ENCODE assay signal across 1 cellular context in genomic region chrX:24668111-24668510, GRCh38.
TF ChIP-seq lines count a peak whose summit lies in the region.

No MANE protein-coding gene starts in this region.

TF ChIP-seq in SK-N-SH, 30 proteins besides CTCF, POLR2A, EP300 and RAD21 (continued from another document):
- TF ChIP-seq, protein P1, sequence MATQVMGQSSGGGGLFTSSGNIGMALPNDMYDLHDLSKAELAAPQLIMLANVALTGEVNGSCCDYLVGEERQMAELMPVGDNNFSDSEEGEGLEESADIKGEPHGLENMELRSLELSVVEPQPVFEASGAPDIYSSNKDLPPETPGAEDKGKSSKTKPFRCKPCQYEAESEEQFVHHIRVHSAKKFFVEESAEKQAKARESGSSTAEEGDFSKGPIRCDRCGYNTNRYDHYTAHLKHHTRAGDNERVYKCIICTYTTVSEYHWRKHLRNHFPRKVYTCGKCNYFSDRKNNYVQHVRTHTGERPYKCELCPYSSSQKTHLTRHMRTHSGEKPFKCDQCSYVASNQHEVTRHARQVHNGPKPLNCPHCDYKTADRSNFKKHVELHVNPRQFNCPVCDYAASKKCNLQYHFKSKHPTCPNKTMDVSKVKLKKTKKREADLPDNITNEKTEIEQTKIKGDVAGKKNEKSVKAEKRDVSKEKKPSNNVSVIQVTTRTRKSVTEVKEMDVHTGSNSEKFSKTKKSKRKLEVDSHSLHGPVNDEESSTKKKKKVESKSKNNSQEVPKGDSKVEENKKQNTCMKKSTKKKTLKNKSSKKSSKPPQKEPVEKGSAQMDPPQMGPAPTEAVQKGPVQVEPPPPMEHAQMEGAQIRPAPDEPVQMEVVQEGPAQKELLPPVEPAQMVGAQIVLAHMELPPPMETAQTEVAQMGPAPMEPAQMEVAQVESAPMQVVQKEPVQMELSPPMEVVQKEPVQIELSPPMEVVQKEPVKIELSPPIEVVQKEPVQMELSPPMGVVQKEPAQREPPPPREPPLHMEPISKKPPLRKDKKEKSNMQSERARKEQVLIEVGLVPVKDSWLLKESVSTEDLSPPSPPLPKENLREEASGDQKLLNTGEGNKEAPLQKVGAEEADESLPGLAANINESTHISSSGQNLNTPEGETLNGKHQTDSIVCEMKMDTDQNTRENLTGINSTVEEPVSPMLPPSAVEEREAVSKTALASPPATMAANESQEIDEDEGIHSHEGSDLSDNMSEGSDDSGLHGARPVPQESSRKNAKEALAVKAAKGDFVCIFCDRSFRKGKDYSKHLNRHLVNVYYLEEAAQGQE (IDR thresholded peaks at IDR 0.05; ENCODE audit: low read depth, low read length) = no peak
- TF ChIP-seq RFX5 (IDR thresholded peaks at IDR 0.05; ENCODE audit: low read length) (no peak), CHD2 (IDR thresholded peaks at IDR 0.05; ENCODE audit: low read length, partially characterized antibody) (no peak), YY1 (IDR thresholded peaks at IDR 0.05; ENCODE audit: low read depth) (no peak), TEAD4 (IDR thresholded peaks at IDR 0.05; ENCODE audit: borderline replicate concordance, insufficient read depth) (no peak), EZH2phosphoT487 (IDR thresholded peaks at IDR 0.05; ENCODE audit: borderline replicate concordance, low read depth) (no peak), NFIC (IDR thresholded peaks at IDR 0.05; ENCODE audit: borderline replicate concordance) (no peak), JUND (IDR thresholded peaks at IDR 0.05) (no peak), MEF2A (IDR thresholded peaks at IDR 0.05; ENCODE audit: borderline replicate concordance, low read depth) (no peak)
- TF ChIP-seq, protein P2, sequence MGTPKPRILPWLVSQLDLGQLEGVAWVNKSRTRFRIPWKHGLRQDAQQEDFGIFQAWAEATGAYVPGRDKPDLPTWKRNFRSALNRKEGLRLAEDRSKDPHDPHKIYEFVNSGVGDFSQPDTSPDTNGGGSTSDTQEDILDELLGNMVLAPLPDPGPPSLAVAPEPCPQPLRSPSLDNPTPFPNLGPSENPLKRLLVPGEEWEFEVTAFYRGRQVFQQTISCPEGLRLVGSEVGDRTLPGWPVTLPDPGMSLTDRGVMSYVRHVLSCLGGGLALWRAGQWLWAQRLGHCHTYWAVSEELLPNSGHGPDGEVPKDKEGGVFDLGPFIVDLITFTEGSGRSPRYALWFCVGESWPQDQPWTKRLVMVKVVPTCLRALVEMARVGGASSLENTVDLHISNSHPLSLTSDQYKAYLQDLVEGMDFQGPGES (IDR thresholded peaks at IDR 0.05; ENCODE audit: low read depth, low read length) = no peak
- TF ChIP-seq, protein P3, sequence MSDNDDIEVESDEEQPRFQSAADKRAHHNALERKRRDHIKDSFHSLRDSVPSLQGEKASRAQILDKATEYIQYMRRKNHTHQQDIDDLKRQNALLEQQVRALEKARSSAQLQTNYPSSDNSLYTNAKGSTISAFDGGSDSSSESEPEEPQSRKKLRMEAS (IDR thresholded peaks at IDR 0.05; ENCODE audit: low read depth) = no peak
